1 cellular context compared by ENCODE assay signal in genomic region chr7:100476108-100476780, GRCh38.
TF ChIP-seq lines count a peak whose summit lies in the region.

No MANE protein-coding gene starts in this region.

TF ChIP-seq in H1, 55 proteins besides CTCF, POLR2A, EP300 and RAD21:
- TF ChIP-seq TCF12 (IDR thresholded peaks at IDR 0.05; ENCODE audit: low read depth, low read length) (no peak), NRF1 (IDR thresholded peaks at IDR 0.05; ENCODE audit: low read depth, low read length) (no peak), JUND (IDR thresholded peaks at IDR 0.05; ENCODE audit: low read length) (no peak), ATF3 (IDR thresholded peaks at IDR 0.05; ENCODE audit: insufficient read depth, low read depth, low read length) (no peak), JUN (IDR thresholded peaks at IDR 0.05; ENCODE audit: low read depth, low read length) (no peak), CREB1 (IDR thresholded peaks at IDR 0.05) (no peak), SP2 (IDR thresholded peaks at IDR 0.05; ENCODE audit: low read length) (no peak), YY1 (IDR thresholded peaks at IDR 0.05; ENCODE audit: low read depth, low read length) (no peak), KDM5A (IDR thresholded peaks at IDR 0.05; ENCODE audit: low read length) (no peak), FOSL1 (IDR thresholded peaks at IDR 0.05; ENCODE audit: insufficient read depth, low read depth, low read length) (no peak), TAF1 (IDR thresholded peaks at IDR 0.05; ENCODE audit: low read depth, low read length) (no peak)
TF ChIP-seq in H1: peak in this region for 0.
